14 cellular contexts compared by ENCODE assay signal in the genomic region with DNA sequence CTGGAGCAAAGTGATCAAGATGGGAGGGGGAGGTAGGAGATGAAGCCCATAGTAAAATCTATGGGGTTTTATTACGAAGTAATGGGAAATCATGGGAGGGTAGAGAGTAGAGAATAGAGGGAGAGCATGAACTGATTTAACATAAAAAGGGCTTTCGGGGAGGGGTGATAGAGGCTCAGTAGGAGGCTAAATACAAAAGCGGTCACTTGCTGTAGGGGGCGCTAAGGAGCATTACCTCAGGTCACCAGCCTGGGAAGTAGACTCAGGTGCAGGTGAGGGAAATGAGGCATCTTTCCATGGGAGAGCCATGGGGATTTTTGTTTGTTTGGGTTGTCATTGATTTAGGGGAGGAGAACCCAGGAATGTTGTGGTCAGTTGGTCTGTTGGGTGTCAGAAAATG. TPM values are rescaled to one million over a fixed set of nuclear protein-coding genes. Genes with fewer than 3 reads are reported as not detected.
A peak's percentile ranks its signal among the peaks of the same experiment; 100 is the strongest.
DNase-seq lines count a peak whose midpoint lies in the region; ATAC-seq, FAIRE-seq and TF ChIP-seq lines count a peak whose summit lies in the region.
"Had no signal": no experiment of that assay in that cellular context is flagged by ENCODE, and none has a peak within 500 bp of the region (broad histone marks: within the 10 kb centered on the region; RNA-seq: fewer than 3 reads in every experiment).

No MANE protein-coding gene starts in this region.

- TF ChIP-seq CTCF in HEK293 (tag by site-specific recombination; IDR thresholded peaks at IDR 0.05) (peak; percentile 76), K562 (IDR thresholded peaks at IDR 0.05 in 2 of 3, conservative IDR thresholded peaks at IDR 0.05 in 1 of 3; ENCODE audit: insufficient read depth in 2 of 3, low read depth in 1 of 3, low read length in 3 of 3) (peak; percentile 55 to 75 (median 56)), smooth muscle cell (IDR thresholded peaks at IDR 0.05; ENCODE audit: borderline replicate concordance, insufficient read depth, poor library complexity, severe bottlenecking) (peak; percentile 19), endothelial cell (IDR thresholded peaks at IDR 0.05; ENCODE audit: unreplicated experiment) (no peak)

- no peaks in the 10 kb centered on the region for H3K9me3 Mint-ChIP-seq in activated naive CD4-positive, alpha-beta T cell treated with anti-CD3 and anti-CD28 coated beads, Interleukin-2, amount 10 ng/mL, durations not matched to agents 7 days and 5 days
- H3K9me3 Mint-ChIP-seq in endothelial cell (ENCODE audit: unreplicated experiment) = no peaks in the 10 kb centered on the region
- H3K9me3 Mint-ChIP-seq: activated B cell treated with CpG ODN at 0.5 μM for 24 hours, memory B cell had no signal

- H3K27ac Mint-ChIP-seq in activated naive CD4-positive, alpha-beta T cell treated with anti-CD3 and anti-CD28 coated beads, Interleukin-2, amount 10 ng/mL, durations not matched to agents 7 days and 5 days = no peak overlapping the region
- H3K27ac Mint-ChIP-seq in endothelial cell (ENCODE audit: unreplicated experiment) = no peak overlapping the region
- H3K27ac Mint-ChIP-seq: activated B cell treated with CpG ODN at 0.5 μM for 24 hours, memory B cell had no signal

- peak; percentile 31 for DNase-seq in activated naive CD4-positive, alpha-beta T cell treated with anti-CD3 and anti-CD28 coated beads, Interleukin-2, amount 10 ng/mL, durations not matched to agents 7 days and 5 days
- no peak for DNase-seq in activated naive CD4-positive, alpha-beta T cell treated with anti-CD3 and anti-CD28 coated beads, Interleukin-2, amount 50 U/mL, for 16 hours
- DNase-seq in K562 (ENCODE audit: extremely low read depth in 1 of 4, low spot score in 3 of 4) (peak; percentile 49 to 71 (median 60)), smooth muscle cell (lab: John Stamatoyannopoulos, UW; ENCODE audit: unreplicated experiment) (no peak), endothelial cell (ENCODE audit: low spot score) (no peak), NCI-H2171 (lab: John Stamatoyannopoulos, UW) (no peak), aorta (no peak)
- DNase-seq: activated B cell treated with CpG ODN at 0.5 μM for 24 hours, ovary had no signal

- H3K27me3 ChIP-seq in K562 (ENCODE audit: control insufficient read depth in 2 of 2, insufficient read depth in 2 of 2, low read length in 2 of 2) = peaks cover 4 to 20% of the 10 kb centered on the region in 2 experiments; a peak in 4 of 5 replicates
- H3K27me3 ChIP-seq in smooth muscle cell (ENCODE audit: low read depth) = no peaks in the 10 kb centered on the region
- no peaks in the 10 kb centered on the region for H3K27me3 ChIP-seq in aorta (ENCODE audit: control insufficient read depth in 1 of 2, insufficient read depth in 2 of 2, low read length in 1 of 2)
- H3K27me3 ChIP-seq: BLaER1, hepatocyte, ovary had no signal

- no peaks in the 10 kb centered on the region for H3K4me1 Mint-ChIP-seq in activated naive CD4-positive, alpha-beta T cell treated with anti-CD3 and anti-CD28 coated beads, Interleukin-2, amount 10 ng/mL, durations not matched to agents 7 days and 5 days
- H3K4me1 Mint-ChIP-seq in endothelial cell (ENCODE audit: unreplicated experiment) = no peaks in the 10 kb centered on the region
- H3K4me1 Mint-ChIP-seq: activated B cell treated with CpG ODN at 0.5 μM for 24 hours, memory B cell had no signal

- no peaks in the 10 kb centered on the region for H3K79me2 ChIP-seq in K562 (ENCODE audit: control insufficient read depth, insufficient read depth, low read length)
- no peaks in the 10 kb centered on the region for H3K79me2 ChIP-seq in smooth muscle cell (ENCODE audit: low read depth)
- H3K79me2 ChIP-seq: hepatocyte had no signal

- WGBS in K562 (ENCODE audit: insufficient coverage, low coverage, missing lambda C conversion rate) = 7% methylated on average over 4 of the region's 4 CpGs
- WGBS in smooth muscle cell (ENCODE audit: low lambda C conversion rate) = 56% methylated on average over 4 of the region's 4 CpGs
- WGBS in aorta, 2 donors = 36 to 38% methylated on average over 4 of the region's 4 CpGs

- H3K9ac ChIP-seq in K562 (ENCODE audit: insufficient read depth in 1 of 2, low read depth in 2 of 2, low read length in 2 of 2) = no peak overlapping the region
- H3K9ac ChIP-seq in smooth muscle cell (ENCODE audit: low read depth) = no peak overlapping the region
- H3K9ac ChIP-seq: BLaER1 had no signal

- H4K20me1 ChIP-seq in K562 (replicated peaks; ENCODE audit: control insufficient read depth, insufficient read depth, low read length) (peaks cover 6% of the 10 kb centered on the region; the same call in 1 of the 2 replicates), smooth muscle cell (ENCODE audit: low read depth) (no peaks in the 10 kb centered on the region)
- H4K20me1 ChIP-seq: BLaER1 had no signal

- H2AFZ ChIP-seq in K562 (ENCODE audit: low read depth, low read length) = no peak overlapping the region
- H2AFZ ChIP-seq in smooth muscle cell (ENCODE audit: low read depth) = no peak overlapping the region
- H2AFZ ChIP-seq: hepatocyte had no signal

- peak; percentile 83 for ATAC-seq in K562
- ATAC-seq in aorta (ENCODE audit: low FRiP score) = no peak

- H3K4me1 ChIP-seq in HEK293 (ENCODE audit: control insufficient read depth, insufficient read depth, low read length) (peaks cover 13% of the 10 kb centered on the region), K562 (replicated peaks in 1 of 2; ENCODE audit: control insufficient read depth in 2 of 2, insufficient read depth in 2 of 2, low read length in 2 of 2) (no peaks in the 10 kb centered on the region), smooth muscle cell (ENCODE audit: low read depth) (no peaks in the 10 kb centered on the region), aorta (ENCODE audit: control insufficient read depth in 1 of 2, insufficient read depth in 2 of 2, low read length in 2 of 2) (no peaks in the 10 kb centered on the region)
- H3K4me1 ChIP-seq: BLaER1 had no signal

- no peaks in the 10 kb centered on the region; a peak in 1 of 3 replicates for H3K36me3 ChIP-seq in HEK293 (ENCODE audit: control insufficient read depth in 2 of 2, insufficient read depth in 1 of 2, low read length in 2 of 2)
- H3K36me3 ChIP-seq in K562 (ENCODE audit: control insufficient read depth, insufficient read depth, low read length) = no peaks in the 10 kb centered on the region
- H3K36me3 ChIP-seq in smooth muscle cell (ENCODE audit: low read depth) = no peaks in the 10 kb centered on the region
- no peaks in the 10 kb centered on the region for H3K36me3 ChIP-seq in aorta (ENCODE audit: control insufficient read depth in 1 of 2, insufficient read depth in 2 of 2, low read length in 1 of 2)
- H3K36me3 ChIP-seq: BLaER1, ovary had no signal

- TF ChIP-seq EP300 in K562 (IDR thresholded peaks at IDR 0.05; ENCODE audit: low read length) = no peak

- H3K4me2 ChIP-seq in K562 (ENCODE audit: insufficient read depth, low read length) (no peak overlapping the region), smooth muscle cell (no peak overlapping the region)
- H3K4me2 ChIP-seq: BLaER1, hepatocyte had no signal

- no peaks in the 10 kb centered on the region for H3K36me3 Mint-ChIP-seq in activated naive CD4-positive, alpha-beta T cell treated with anti-CD3 and anti-CD28 coated beads, Interleukin-2, amount 10 ng/mL, durations not matched to agents 7 days and 5 days
- H3K36me3 Mint-ChIP-seq in endothelial cell (ENCODE audit: low read depth, unreplicated experiment) = no peaks in the 10 kb centered on the region
- H3K36me3 Mint-ChIP-seq: memory B cell had no signal

- no peak overlapping the region for H3K27ac ChIP-seq in HEK293 (ENCODE audit: extremely low read depth, low read depth, low read length)
- no peak overlapping the region for H3K27ac ChIP-seq in K562 (ENCODE audit: extremely low read depth, low read depth, low read length)
- no peak overlapping the region for H3K27ac ChIP-seq in smooth muscle cell (ENCODE audit: low read depth)
- H3K27ac ChIP-seq in aorta (ENCODE audit: low read depth in 1 of 2, low read length in 2 of 2) = no peak overlapping the region
- H3K27ac ChIP-seq: BLaER1, hepatocyte, ovary had no signal

- no TSS peak for BruUV-seq in K562 (replicated peaks; lab: Mats Ljungman, UMichigan)

- H3K4me3 Mint-ChIP-seq in activated naive CD4-positive, alpha-beta T cell treated with anti-CD3 and anti-CD28 coated beads, Interleukin-2, amount 10 ng/mL, durations not matched to agents 7 days and 5 days = no peak overlapping the region
- no peak overlapping the region for H3K4me3 Mint-ChIP-seq in endothelial cell (ENCODE audit: unreplicated experiment)
- H3K4me3 Mint-ChIP-seq: activated B cell treated with CpG ODN at 0.5 μM for 24 hours, memory B cell had no signal

- H3K9me1 ChIP-seq in K562 (ENCODE audit: control insufficient read depth, insufficient read depth, low read length) = no peaks in the 10 kb centered on the region

- TF ChIP-seq RAD21 in K562 (CRISPR knock-in tag; conservative IDR thresholded peaks at IDR 0.05 in 1 of 2, IDR thresholded peaks at IDR 0.05 in 1 of 2) = no peak

- TF ChIP-seq POLR2A in K562 (conservative IDR thresholded peaks at IDR 0.05) = no peak

- POLR2A ChIA-PET in HEK293 (lab: Yijun Ruan, JAX) (no interaction called here), K562 (lab: Yijun Ruan, JAX) (no interaction called here)

- H3K27me3 Mint-ChIP-seq in activated naive CD4-positive, alpha-beta T cell treated with anti-CD3 and anti-CD28 coated beads, Interleukin-2, amount 10 ng/mL, durations not matched to agents 7 days and 5 days = peaks cover 26% of the 10 kb centered on the region
- no peaks in the 10 kb centered on the region for H3K27me3 Mint-ChIP-seq in endothelial cell (ENCODE audit: unreplicated experiment)

- CTCF ChIA-PET in activated naive CD4-positive, alpha-beta T cell treated with anti-CD3 and anti-CD28 coated beads, Interleukin-2, amount 10 ng/mL, durations not matched to agents 7 days and 5 days (lab: Charles Lee) = no interaction called here
- CTCF ChIA-PET in HEK293 (lab: Yijun Ruan, JAX) (interaction anchor here (0.6 to 1.5 kb wide), 3 partner anchors 11 to 122 kb away, joined by 4 to 12 read pairs (median 5); no protein-coding TSS in a partner anchor), K562 (lab: Yijun Ruan, JAX; ENCODE audit: low intra/inter-chr PET ratio) (no interaction called here)

- intact Hi-C loops in K562 (cut with micrococcal nuclease) = no loop called here
- intact Hi-C loops in aorta (cut with DNase I) = no loop called here

- H3K4me3 ChIP-seq in HEK293 (ENCODE audit: low read depth, low read length) (no peak overlapping the region), K562 (no peak overlapping the region), smooth muscle cell (no peak overlapping the region), aorta (ENCODE audit: low read length in 2 of 2) (no peak overlapping the region)
- H3K4me3 ChIP-seq: BLaER1, hepatocyte, ovary had no signal

- H3K9me3 ChIP-seq in HEK293 (ENCODE audit: control insufficient read depth, insufficient read depth, low read depth, low read length) = no peaks in the 10 kb centered on the region
- H3K9me3 ChIP-seq in K562 (replicated peaks; ENCODE audit: control insufficient read depth, insufficient read depth, low read depth, low read length) = no peaks in the 10 kb centered on the region
- no peaks in the 10 kb centered on the region for H3K9me3 ChIP-seq in smooth muscle cell (replicated peaks; ENCODE audit: low read depth)
- no peaks in the 10 kb centered on the region for H3K9me3 ChIP-seq in aorta (ENCODE audit: control insufficient read depth, low read length)
- H3K9me3 ChIP-seq: BLaER1, ovary had no signal

- in situ Hi-C loops in K562 (cut with MboI) = no loop called here

- FAIRE-seq in K562 (lab: Jason Lieb, UNC) = no peak

- H3F3A ChIP-seq in smooth muscle cell (ENCODE audit: low read depth) = no peaks in the 10 kb centered on the region

RNA-seq across cellular contexts. Expression of a gene that starts 14.1 kb away (rescaled TPM):
- total RNA-seq in K562 (2011; cell fraction: chromatin; rRNA removed; ENCODE audit: low replicate concordance) = not detected in 2 replicates
- total RNA-seq in K562 (2011; cell fraction: nucleolus; rRNA removed) = not detected in 2 replicates
- not detected in 2 replicates for total RNA-seq in K562 (2011; cell fraction: nucleoplasm; rRNA removed)
- not detected in 2 replicates for total RNA-seq in K562 (2014; rRNA removed)
- total RNA-seq in K562 (2014; rRNA removed; fragmentation: Illumina TruSeq; extraction: Trizol) = not detected in 2 replicates
- total RNA-seq in K562 (2015; rRNA removed; fragmentation: Illumina TruSeq; extraction: Trizol) = not detected in 2 replicates
- total RNA-seq in K562 (2021) = not detected in 2 replicates
- polyA plus RNA-seq in K562 (2011; rRNA removed) = not detected in 2 replicates
- polyA plus RNA-seq in K562 (2011; cell fraction: cytosol; rRNA removed) = not detected in 2 replicates
- not detected in 2 replicates for polyA plus RNA-seq in K562 (2011; cell fraction: nucleus; rRNA removed)
- not detected in 2 replicates for polyA plus RNA-seq in K562 (2012)
- polyA plus RNA-seq in K562 (2014; fragmentation: Illumina TruSeq; extraction: Trizol) = not detected in 2 replicates
- not detected for polyA plus RNA-seq in K562 (2014; fragmentation: Nextera tagmentation; extraction: Ambion mirVana)
- not detected in 2 replicates for polyA plus RNA-seq in K562 (2014; rRNA removed)
- polyA minus RNA-seq in K562 (2011; rRNA and poly(A)+ RNA removed) = not detected in 2 replicates
- not detected in 2 replicates for polyA minus RNA-seq in K562 (2011; cell fraction: cytosol; rRNA and poly(A)+ RNA removed)
- polyA minus RNA-seq in K562 (2011; cell fraction: nucleus; rRNA and poly(A)+ RNA removed) = not detected in 2 replicates
- 203 and 298 TPM in 2 replicates for total RNA-seq in smooth muscle cell
- polyA plus RNA-seq in smooth muscle cell = 41.7 and 68.3 TPM in 2 replicates
- not detected for total RNA-seq in endothelial cell (ENCODE audit: unreplicated experiment)
- not detected for total RNA-seq in aorta
- not detected for polyA plus RNA-seq in aorta
- total RNA-seq: activated B cell treated with CpG ODN at 0.5 μM for 24 hours, cardiac septum had no signal
- polyA plus RNA-seq: ovary had no signal

RNA-seq across cellular contexts. Expression of a gene that starts 28.1 kb away (rescaled TPM):
- total RNA-seq in K562 (2011; cell fraction: chromatin; rRNA removed; ENCODE audit: low replicate concordance) = not detected in 2 replicates
- total RNA-seq in K562 (2011; cell fraction: nucleolus; rRNA removed) = not detected in 2 replicates
- total RNA-seq in K562 (2011; cell fraction: nucleoplasm; rRNA removed) = not detected in 2 replicates
- total RNA-seq in K562 (2014; rRNA removed) (not detected in 2 replicates), K562 (2014; rRNA removed; fragmentation: Illumina TruSeq; extraction: Trizol) (not detected in 2 replicates), K562 (2015; rRNA removed; fragmentation: Illumina TruSeq; extraction: Trizol) (not detected in 2 replicates), K562 (2021) (not detected in 2 replicates), smooth muscle cell (not detected in 2 replicates), endothelial cell (ENCODE audit: unreplicated experiment) (0.46 TPM), aorta (1 to 10 TPM; 1.2 to 2.0 TPM)
- polyA plus RNA-seq in K562 (2011; rRNA removed) (not detected in 2 replicates), K562 (2014; fragmentation: Illumina TruSeq; extraction: Trizol) (not detected in 2 replicates), K562 (2014; fragmentation: Nextera tagmentation; extraction: Ambion mirVana) (not detected), K562 (2014; rRNA removed) (not detected in 2 replicates), smooth muscle cell (not detected in 2 replicates), aorta (under 1 TPM in 1 of 2 donors, not detected in 1; 0.15 TPM)
- not detected in 2 replicates for polyA plus RNA-seq in K562 (2011; cell fraction: cytosol; rRNA removed)
- not detected in 2 replicates for polyA plus RNA-seq in K562 (2011; cell fraction: nucleus; rRNA removed)
- not detected in 2 replicates for polyA plus RNA-seq in K562 (2012)
- not detected in 2 replicates for polyA minus RNA-seq in K562 (2011; rRNA and poly(A)+ RNA removed)
- not detected in 2 replicates for polyA minus RNA-seq in K562 (2011; cell fraction: cytosol; rRNA and poly(A)+ RNA removed)
- not detected in 2 replicates for polyA minus RNA-seq in K562 (2011; cell fraction: nucleus; rRNA and poly(A)+ RNA removed)
- total RNA-seq: activated B cell treated with CpG ODN at 0.5 μM for 24 hours had no signal
- polyA plus RNA-seq: hepatocyte had no signal

RNA-seq across cellular contexts. Expression of a gene that starts 37.3 kb away (rescaled TPM):
- 0.42 and 1.5 TPM in 2 replicates for total RNA-seq in K562 (2011; cell fraction: chromatin; rRNA removed; ENCODE audit: low replicate concordance)
- total RNA-seq in K562 (2011; cell fraction: nucleolus; rRNA removed) = 0.67 TPM in 1 of 2 replicates, not detected in the other
- 1.5 TPM in 1 of 2 replicates, not detected in the other for total RNA-seq in K562 (2011; cell fraction: nucleoplasm; rRNA removed)
- total RNA-seq in K562 (2014; rRNA removed) = not detected in 2 replicates
- total RNA-seq in K562 (2014; rRNA removed; fragmentation: Illumina TruSeq; extraction: Trizol) = not detected in 2 replicates
- total RNA-seq in K562 (2015; rRNA removed; fragmentation: Illumina TruSeq; extraction: Trizol) = not detected in 2 replicates
- total RNA-seq in K562 (2021) = 0.53 TPM in 1 of 2 replicates, not detected in the other
- 0.36 and 0.65 TPM in 2 replicates for polyA plus RNA-seq in K562 (2011; rRNA removed)
- 1.3 and 1.6 TPM in 2 replicates for polyA plus RNA-seq in K562 (2011; cell fraction: cytosol; rRNA removed)
- polyA plus RNA-seq in K562 (2011; cell fraction: nucleus; rRNA removed) = 0.91 and 2.1 TPM in 2 replicates
- 0.53 and 2.7 TPM in 2 replicates for polyA plus RNA-seq in K562 (2012)
- polyA plus RNA-seq in K562 (2014; fragmentation: Illumina TruSeq; extraction: Trizol) = not detected in 2 replicates
- not detected for polyA plus RNA-seq in K562 (2014; fragmentation: Nextera tagmentation; extraction: Ambion mirVana)
- not detected in 2 replicates for polyA plus RNA-seq in K562 (2014; rRNA removed)
- not detected in 2 replicates for polyA minus RNA-seq in K562 (2011; rRNA and poly(A)+ RNA removed)
- not detected in 2 replicates for polyA minus RNA-seq in K562 (2011; cell fraction: cytosol; rRNA and poly(A)+ RNA removed)
- 0.13 and 0.89 TPM in 2 replicates for polyA minus RNA-seq in K562 (2011; cell fraction: nucleus; rRNA and poly(A)+ RNA removed)
- 46.5 and 132 TPM in 2 replicates for total RNA-seq in smooth muscle cell
- polyA plus RNA-seq in smooth muscle cell = 31.2 and 75.4 TPM in 2 replicates
- 56.9 TPM for total RNA-seq in endothelial cell (ENCODE audit: unreplicated experiment)
- total RNA-seq in aorta = 10 to 100 TPM; 25.9 to 27.1 TPM
- polyA plus RNA-seq in aorta = 10 to 100 TPM; 22.2 to 43.7 TPM

RNA-seq across cellular contexts. Expression of a gene that starts 52.0 kb away (rescaled TPM):
- total RNA-seq in K562 (2011; cell fraction: chromatin; rRNA removed; ENCODE audit: low replicate concordance) = not detected in 2 replicates
- total RNA-seq in K562 (2011; cell fraction: nucleolus; rRNA removed) = not detected in 2 replicates
- total RNA-seq in K562 (2011; cell fraction: nucleoplasm; rRNA removed) = not detected in 2 replicates
- total RNA-seq in K562 (2014; rRNA removed) (0.05 TPM in 1 of 2 replicates, not detected in the other), K562 (2014; rRNA removed; fragmentation: Illumina TruSeq; extraction: Trizol) (not detected in 2 replicates), K562 (2015; rRNA removed; fragmentation: Illumina TruSeq; extraction: Trizol) (not detected in 2 replicates), K562 (2021) (not detected in 2 replicates), smooth muscle cell (14.9 and 19.8 TPM in 2 replicates), endothelial cell (ENCODE audit: unreplicated experiment) (0.18 TPM), aorta (not detected)
- polyA plus RNA-seq in K562 (2011; rRNA removed) (not detected in 2 replicates), K562 (2014; fragmentation: Illumina TruSeq; extraction: Trizol) (not detected in 2 replicates), K562 (2014; fragmentation: Nextera tagmentation; extraction: Ambion mirVana) (not detected), K562 (2014; rRNA removed) (not detected in 2 replicates), smooth muscle cell (4.9 and 11.7 TPM in 2 replicates), aorta (under 1 TPM in 1 of 2 donors, not detected in 1; 0.23 TPM)
- polyA plus RNA-seq in K562 (2011; cell fraction: cytosol; rRNA removed) = not detected in 2 replicates
- not detected in 2 replicates for polyA plus RNA-seq in K562 (2011; cell fraction: nucleus; rRNA removed)
- not detected in 2 replicates for polyA plus RNA-seq in K562 (2012)
- polyA minus RNA-seq in K562 (2011; rRNA and poly(A)+ RNA removed) = not detected in 2 replicates
- not detected in 2 replicates for polyA minus RNA-seq in K562 (2011; cell fraction: cytosol; rRNA and poly(A)+ RNA removed)
- polyA minus RNA-seq in K562 (2011; cell fraction: nucleus; rRNA and poly(A)+ RNA removed) = not detected in 2 replicates
- total RNA-seq: activated B cell treated with CpG ODN at 0.5 μM for 24 hours, cardiac septum, hepatocyte, ovary had no signal
- polyA plus RNA-seq: ovary had no signal

RNA-seq across cellular contexts. Expression of a gene that starts 57.1 kb away (rescaled TPM):
- total RNA-seq in K562 (2011; cell fraction: chromatin; rRNA removed; ENCODE audit: low replicate concordance) = not detected in 2 replicates
- not detected in 2 replicates for total RNA-seq in K562 (2011; cell fraction: nucleolus; rRNA removed)
- not detected in 2 replicates for total RNA-seq in K562 (2011; cell fraction: nucleoplasm; rRNA removed)
- total RNA-seq in K562 (2014; rRNA removed) (not detected in 2 replicates), K562 (2014; rRNA removed; fragmentation: Illumina TruSeq; extraction: Trizol) (not detected in 2 replicates), K562 (2015; rRNA removed; fragmentation: Illumina TruSeq; extraction: Trizol) (not detected in 2 replicates), K562 (2021) (not detected in 2 replicates), smooth muscle cell (not detected in 2 replicates), endothelial cell (ENCODE audit: unreplicated experiment) (not detected), aorta (not detected)
- polyA plus RNA-seq in K562 (2011; rRNA removed) (0.08 TPM in 1 of 2 replicates, not detected in the other), K562 (2014; fragmentation: Illumina TruSeq; extraction: Trizol) (not detected in 2 replicates), K562 (2014; fragmentation: Nextera tagmentation; extraction: Ambion mirVana) (not detected), K562 (2014; rRNA removed) (0.12 TPM in 1 of 2 replicates, not detected in the other), smooth muscle cell (0.16 TPM in 1 of 2 replicates, not detected in the other), aorta (not detected)
- polyA plus RNA-seq in K562 (2011; cell fraction: cytosol; rRNA removed) = not detected in 2 replicates
- not detected in 2 replicates for polyA plus RNA-seq in K562 (2011; cell fraction: nucleus; rRNA removed)
- not detected in 2 replicates for polyA plus RNA-seq in K562 (2012)
- not detected in 2 replicates for polyA minus RNA-seq in K562 (2011; rRNA and poly(A)+ RNA removed)
- polyA minus RNA-seq in K562 (2011; cell fraction: cytosol; rRNA and poly(A)+ RNA removed) = not detected in 2 replicates
- polyA minus RNA-seq in K562 (2011; cell fraction: nucleus; rRNA and poly(A)+ RNA removed) = not detected in 2 replicates
- total RNA-seq: activated B cell treated with CpG ODN at 0.5 μM for 24 hours, cardiac septum, hepatocyte, ovary had no signal
- polyA plus RNA-seq: hepatocyte, ovary had no signal

Comparison
In these comparisons a context has a peak if more than half of its experiments do, and no peak if none do; other contexts are left out.
1. DNase-seq: peak in activated naive CD4-positive, alpha-beta T cell treated with anti-CD3 and anti-CD28 coated beads, Interleukin-2, amount 10 ng/mL, durations not matched to agents 7 days and 5 days (single experiment) and K562 (4 of 4); none in activated naive CD4-positive, alpha-beta T cell treated with anti-CD3 and anti-CD28 coated beads, Interleukin-2, amount 50 U/mL, for 16 hours (single experiment), smooth muscle cell (single experiment), endothelial cell (single experiment), NCI-H2171 (single experiment) and aorta (0 of 2).
2. RNA of a gene that starts 14.1 kb away (total RNA-seq): 203 to 298 TPM in smooth muscle cell; not detected in aorta, not detected in endothelial cell (single experiment) and not detected in K562; every median in the first group is over 100 times any median in the second.
3. RNA of a gene that starts 37.3 kb away (total RNA-seq): 46.5 to 132 TPM in smooth muscle cell, 56.9 TPM in endothelial cell (single experiment) and 25.9 to 27.1 TPM in aorta; 0.42 to 1.5 TPM in K562; every median in the first group is over 10 times any median in the second.